In genomic region chr2:208279236-208279635, GRCh38 we compare ENCODE assay signal across 25 cellular contexts.
"Had no signal": no experiment of that assay in that cellular context is flagged by ENCODE, and none has a peak within 500 bp of the region (broad histone marks: within the 10 kb centered on the region; RNA-seq: fewer than 3 reads in every experiment).

No MANE protein-coding gene starts in this region.

- H3K27me3 Mint-ChIP-seq: activated CD8-positive, alpha-beta T cell treated with anti-CD3 and anti-CD28 coated beads for 36 hours; activated naive CD8-positive, alpha-beta T cell treated with anti-CD3 and anti-CD28 coated beads, Interleukin-2, amount 10 ng/mL, durations not matched to agents 7 days and 5 days; T-cell had no signal

- ATAC-seq: activated CD8-positive, alpha-beta T cell treated with anti-CD3 and anti-CD28 coated beads for 36 hours; T-cell had no signal

- DNase-seq: activated CD4-positive, alpha-beta T cell treated with anti-CD3 and anti-CD28 coated beads for 4 hours; activated CD4-positive, CD25-positive, alpha-beta regulatory T cell; activated CD8-positive, alpha-beta memory T cell treated with anti-CD3 and anti-CD28 coated beads, Interleukin-2, amount 50 U/mL, for 4 hours; activated CD8-positive, alpha-beta T cell treated with anti-CD3 and anti-CD28 coated beads for 36 hours; activated naive CD4-positive, alpha-beta T cell treated with anti-CD3 and anti-CD28 coated beads, Interleukin-2, amount 50 U/mL, for 16 hours; activated naive CD8-positive, alpha-beta T cell treated with anti-CD3 and anti-CD28 coated beads, Interleukin-2, amount 10 ng/mL, durations not matched to agents 7 days and 5 days; adrenal gland; aorta; caudate nucleus; MG63; NCI-H1105; NCI-H1436; NCI-H1694 treated with DMSO at 0.1 percent for 48 hours; NCI-H2029 treated with DMSO at 0.1 percent for 48 hours; NCI-H345; NCI-H510A; NCI-H526 treated with DMSO at 0.1 percent for 48 hours; NCI-H82; SIG-M5; T-cell; T-helper 2 cell; T1000 had no signal

- FAIRE-seq: TTC549 had no signal

- H3K4me3 ChIP-seq: adrenal gland, breast epithelium, MG63, SK-N-MC had no signal

- H3K36me3 ChIP-seq: breast epithelium had no signal

- H3K4me1 ChIP-seq: breast epithelium had no signal

- H3K9me3 Mint-ChIP-seq: activated CD8-positive, alpha-beta T cell treated with anti-CD3 and anti-CD28 coated beads for 36 hours; activated naive CD8-positive, alpha-beta T cell treated with anti-CD3 and anti-CD28 coated beads, Interleukin-2, amount 10 ng/mL, durations not matched to agents 7 days and 5 days had no signal

- H3K27ac Mint-ChIP-seq: activated CD8-positive, alpha-beta T cell treated with anti-CD3 and anti-CD28 coated beads for 36 hours; activated naive CD8-positive, alpha-beta T cell treated with anti-CD3 and anti-CD28 coated beads, Interleukin-2, amount 10 ng/mL, durations not matched to agents 7 days and 5 days; T-cell had no signal

- H3K27me3 ChIP-seq: adrenal gland, breast epithelium, MG63 had no signal

- H3K9me3 ChIP-seq: adrenal gland, breast epithelium, MG63 had no signal

- H3K4me3 Mint-ChIP-seq: activated CD8-positive, alpha-beta T cell treated with anti-CD3 and anti-CD28 coated beads for 36 hours; activated naive CD8-positive, alpha-beta T cell treated with anti-CD3 and anti-CD28 coated beads, Interleukin-2, amount 10 ng/mL, durations not matched to agents 7 days and 5 days; T-cell had no signal

- H3K27ac ChIP-seq: adrenal gland, breast epithelium, SK-N-MC had no signal
